In the genomic region with DNA sequence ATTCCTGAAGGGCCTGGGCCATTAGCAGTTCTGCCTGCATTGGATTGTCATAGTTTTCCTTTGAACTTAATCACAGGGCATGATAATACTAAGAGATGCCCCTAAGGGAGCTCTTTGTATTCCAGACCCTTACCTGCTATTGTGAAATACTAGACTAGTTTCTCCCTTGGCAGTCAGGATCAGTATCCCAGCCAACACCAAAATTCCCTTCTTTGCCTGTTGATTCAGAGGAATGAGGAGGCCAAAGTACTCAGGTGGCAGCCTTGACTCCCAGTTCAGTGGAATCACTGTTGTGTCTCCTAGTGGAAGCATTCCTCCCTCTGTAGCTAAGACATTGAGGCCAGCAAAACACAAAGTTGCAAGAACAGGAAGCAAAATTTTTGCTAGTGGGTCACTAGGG, we compare ENCODE assay signal across 19 cellular contexts. TPM values are rescaled to one million over a fixed set of nuclear protein-coding genes. Genes with fewer than 3 reads are reported as not detected.
DNase-seq lines count a peak whose midpoint lies in the region; ATAC-seq, FAIRE-seq and TF ChIP-seq lines count a peak whose summit lies in the region.
"Had no signal": no experiment of that assay in that cellular context is flagged by ENCODE, and none has a peak within 500 bp of the region (broad histone marks: within the 10 kb centered on the region; RNA-seq: fewer than 3 reads in every experiment).

No MANE protein-coding gene starts in this region.

- TF ChIP-seq POLR2A in right lobe of liver (IDR thresholded peaks at IDR 0.05), result no peak

- FAIRE-seq in GM18507 (lab: Jason Lieb, UNC), result peak; percentile 9
- FAIRE-seq: GM19239, H1 had no signal

- no peak for DNase-seq in activated naive CD8-positive, alpha-beta T cell treated with anti-CD3 and anti-CD28 coated beads for 36 hours
- DNase-seq in GM18507 (ENCODE audit: extremely low spot score, insufficient read length, low read depth), result no peak
- DNase-seq in right lobe of liver, result peak in 1 of 3 donors; percentile 62
- no peak for DNase-seq in right cardiac atrium
- DNase-seq in NCI-H510A treated with DMSO at 0.1 percent for 48 hours (lab: John Stamatoyannopoulos, UW), result no peak
- DNase-seq: 8988T; Calu3; CD4-positive, alpha-beta memory T cell; DMS79 treated with DMSO at 0.1 percent for 48 hours; GF-D8; H9 had no signal

- peak; percentile 83 to 97 (median 91) for ATAC-seq in right lobe of liver
- ATAC-seq in right cardiac atrium, result no peak
- no peak for ATAC-seq in GM18861 (IDR thresholded peaks at IDR 0.05; ENCODE audit: unreplicated experiment)

- H3K27ac ChIP-seq in right lobe of liver, result no peak overlapping the region
- no peak overlapping the region for H3K27ac ChIP-seq in right cardiac atrium (ENCODE audit: low read length)
- H3K27ac ChIP-seq: BLaER1 had no signal

- no peak for TF ChIP-seq CTCF in right lobe of liver (IDR thresholded peaks at IDR 0.05)

- H3K27me3 ChIP-seq in right lobe of liver (no peaks in the 10 kb centered on the region), right cardiac atrium (ENCODE audit: control insufficient read depth, insufficient read depth) (no peaks in the 10 kb centered on the region)
- H3K27me3 ChIP-seq: BLaER1 had no signal

- no peak overlapping the region for H3K4me3 Mint-ChIP-seq in activated naive CD8-positive, alpha-beta T cell
- H3K4me3 Mint-ChIP-seq in activated naive CD8-positive, alpha-beta T cell treated with anti-CD3 and anti-CD28 coated beads for 36 hours, result no peak overlapping the region
- H3K4me3 Mint-ChIP-seq: CD14-positive monocyte; CD4-positive, alpha-beta memory T cell; H9 had no signal

- peaks cover 36% of the 10 kb centered on the region for H3K4me1 Mint-ChIP-seq in activated naive CD8-positive, alpha-beta T cell (ENCODE audit: low read depth)
- H3K4me1 Mint-ChIP-seq in activated naive CD8-positive, alpha-beta T cell treated with anti-CD3 and anti-CD28 coated beads for 36 hours, result peaks cover 62% of the 10 kb centered on the region
- H3K4me1 Mint-ChIP-seq: CD14-positive monocyte, H9 had no signal

- no peaks in the 10 kb centered on the region for H3K9me3 ChIP-seq in right lobe of liver
- no peaks in the 10 kb centered on the region for H3K9me3 ChIP-seq in right cardiac atrium (ENCODE audit: control insufficient read depth, low read length)
- H3K9me3 ChIP-seq: BLaER1 had no signal

- peaks cover 7% of the 10 kb centered on the region for H3K36me3 Mint-ChIP-seq in activated naive CD8-positive, alpha-beta T cell
- peaks cover 23% of the 10 kb centered on the region for H3K36me3 Mint-ChIP-seq in activated naive CD8-positive, alpha-beta T cell treated with anti-CD3 and anti-CD28 coated beads for 36 hours
- H3K36me3 Mint-ChIP-seq: CD14-positive monocyte; CD4-positive, alpha-beta memory T cell had no signal

- H3K4me3 ChIP-seq in right lobe of liver (no peak overlapping the region), right cardiac atrium (ENCODE audit: low read length) (no peak overlapping the region)
- H3K4me3 ChIP-seq: BLaER1 had no signal

- intact Hi-C loops in right lobe of liver (cut with DNase I) (no loop called here), right cardiac atrium (cut with DNase I) (no loop called here)

- no peaks in the 10 kb centered on the region for H3K27me3 Mint-ChIP-seq in activated naive CD8-positive, alpha-beta T cell
- no peaks in the 10 kb centered on the region for H3K27me3 Mint-ChIP-seq in activated naive CD8-positive, alpha-beta T cell treated with anti-CD3 and anti-CD28 coated beads for 36 hours
- H3K27me3 Mint-ChIP-seq: CD4-positive, alpha-beta memory T cell had no signal

- H3K27ac Mint-ChIP-seq in activated naive CD8-positive, alpha-beta T cell, result peak overlapping the region; percentile 34
- no peak overlapping the region for H3K27ac Mint-ChIP-seq in activated naive CD8-positive, alpha-beta T cell treated with anti-CD3 and anti-CD28 coated beads for 36 hours
- H3K27ac Mint-ChIP-seq: H9 had no signal

- H3K4me1 ChIP-seq in right lobe of liver, result peaks cover 0 to 8% (median 0%) of the 10 kb centered on the region in 4 donors
- no peaks in the 10 kb centered on the region for H3K4me1 ChIP-seq in right cardiac atrium (ENCODE audit: control insufficient read depth, insufficient read depth, low read length)
- H3K4me1 ChIP-seq: BLaER1 had no signal

- no peaks in the 10 kb centered on the region for H3K36me3 ChIP-seq in right lobe of liver
- H3K36me3 ChIP-seq: BLaER1 had no signal

- peaks cover 7% of the 10 kb centered on the region for H3K9me3 Mint-ChIP-seq in activated naive CD8-positive, alpha-beta T cell (ENCODE audit: low read depth)
- H3K9me3 Mint-ChIP-seq in activated naive CD8-positive, alpha-beta T cell treated with anti-CD3 and anti-CD28 coated beads for 36 hours, result peaks cover 34% of the 10 kb centered on the region
- H3K9me3 Mint-ChIP-seq: CD4-positive, alpha-beta memory T cell; H9 had no signal

RNA-seq across cellular contexts. Expression of gene SLAMF7, which starts 20.7 kb away (rescaled TPM):
- 100 to 1,000 TPM; 152 to 162 TPM for total RNA-seq in activated naive CD8-positive, alpha-beta T cell treated with anti-CD3 and anti-CD28 coated beads for 36 hours
- total RNA-seq in right lobe of liver, result 1 to 10 TPM in 3 of 6 experiments, under 1 TPM in 3; 0.74 to 5.2 (median 0.99) TPM
- total RNA-seq in right cardiac atrium, result 1 to 10 TPM in 1 of 4 donors, under 1 TPM in 3; 0.31 to 1.3 (median 0.46) TPM
- polyA plus RNA-seq in right cardiac atrium, result 0.07 TPM
- total RNA-seq: A673, H1, H9 had no signal
- polyA plus RNA-seq: AG04450, H1 had no signal

RNA-seq across cellular contexts. Expression of gene LY9, which starts 36.2 kb away (rescaled TPM):
- total RNA-seq in activated naive CD8-positive, alpha-beta T cell treated with anti-CD3 and anti-CD28 coated beads for 36 hours, result 10 to 100 TPM; 28.3 to 29.0 TPM
- total RNA-seq in right lobe of liver (1 to 10 TPM in 1 of 6 experiments, under 1 TPM in 4, not detected in 1; 0.11 to 1.3 (median 0.37) TPM), right cardiac atrium (under 1 TPM in 3 of 4 donors, not detected in 1; 0.25 to 0.29 (median 0.25) TPM)
- polyA plus RNA-seq in right cardiac atrium, result 0.09 TPM
- total RNA-seq: A673, Calu3, H1, H9 had no signal
- polyA plus RNA-seq: AG04450, H1 had no signal

RNA-seq across cellular contexts. Expression of gene CD48, which starts 48.1 kb away (rescaled TPM):
- total RNA-seq in activated naive CD8-positive, alpha-beta T cell treated with anti-CD3 and anti-CD28 coated beads for 36 hours, result 100 to 1,000 TPM; 376 to 385 TPM
- total RNA-seq in right lobe of liver (1 to 10 TPM in 5 of 6 experiments, under 1 TPM in 1; 0.68 to 5.0 (median 3.4) TPM), right cardiac atrium (1 to 10 TPM in 2 of 4 donors, under 1 TPM in 2; 0.39 to 4.1 (median 1.8) TPM)
- 0.93 TPM for polyA plus RNA-seq in right cardiac atrium
- total RNA-seq: A673, Calu3, H1, H9 had no signal
- polyA plus RNA-seq: AG04450 had no signal

Comparison
In these comparisons a context has a peak if more than half of its experiments do, and no peak if none do; other contexts are left out.
1. ATAC-seq: peak in right lobe of liver (4 of 4); none in right cardiac atrium (0 of 2) and GM18861 (single experiment).
2. RNA of gene SLAMF7, which starts 20.7 kb away (total RNA-seq): 152 to 162 TPM in activated naive CD8-positive, alpha-beta T cell treated with anti-CD3 and anti-CD28 coated beads for 36 hours; 0.74 to 5.2 TPM in right lobe of liver and 0.31 to 1.3 TPM in right cardiac atrium; every median in the first group is over 10 times any median in the second.
3. RNA of gene LY9, which starts 36.2 kb away (total RNA-seq): 28.3 to 29.0 TPM in activated naive CD8-positive, alpha-beta T cell treated with anti-CD3 and anti-CD28 coated beads for 36 hours; 0.11 to 1.3 TPM in right lobe of liver and 0.25 to 0.29 TPM in right cardiac atrium; every median in the first group is over 10 times any median in the second.
4. RNA of gene CD48, which starts 48.1 kb away (total RNA-seq): 376 to 385 TPM in activated naive CD8-positive, alpha-beta T cell treated with anti-CD3 and anti-CD28 coated beads for 36 hours; 0.68 to 5.0 TPM in right lobe of liver and 0.39 to 4.1 TPM in right cardiac atrium; every median in the first group is over 10 times any median in the second.